ENCODE assay signal across 12 cellular contexts in the genomic region with DNA sequence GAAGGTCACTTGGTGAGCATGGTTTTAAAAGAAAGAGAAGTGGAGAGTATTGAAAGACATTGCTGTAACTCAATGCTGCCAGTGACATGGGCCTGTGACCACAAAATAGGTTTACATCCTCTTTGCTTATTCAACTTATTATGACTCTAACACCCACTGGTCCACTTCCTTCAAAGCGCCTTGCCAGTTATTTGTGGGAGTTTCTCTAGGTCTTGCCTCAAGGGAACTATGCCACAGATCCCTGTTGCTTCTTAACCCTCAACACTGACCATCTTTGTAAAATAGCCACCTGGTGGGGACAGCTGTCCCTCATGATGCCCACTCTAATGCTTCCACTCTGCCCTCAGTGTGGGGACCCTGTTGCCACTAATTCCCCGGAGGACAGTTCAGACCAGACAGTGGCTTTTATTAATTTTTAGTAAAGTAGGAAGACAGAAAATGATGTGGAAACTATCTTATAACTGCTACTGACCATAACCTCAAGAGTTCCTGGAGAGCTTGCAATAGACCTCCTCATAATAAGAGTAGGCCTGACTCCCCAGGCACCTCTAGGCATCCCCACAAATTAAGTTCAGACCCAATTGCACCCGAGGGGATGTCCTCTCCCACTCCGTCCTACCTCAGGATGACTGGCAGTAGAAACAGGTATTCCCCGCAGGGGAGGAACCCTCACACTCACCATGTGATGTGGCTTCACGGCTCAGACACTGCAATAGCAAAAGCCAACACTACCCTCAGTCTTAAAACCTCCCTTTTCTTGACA. TPM values are rescaled to one million over a fixed set of nuclear protein-coding genes. Genes with fewer than 3 reads are reported as not detected.
DNase-seq lines count a peak whose midpoint lies in the region; ATAC-seq and TF ChIP-seq lines count a peak whose summit lies in the region.
"Had no signal": no experiment of that assay in that cellular context is flagged by ENCODE, and none has a peak within 500 bp of the region (broad histone marks: within the 10 kb centered on the region; RNA-seq: fewer than 3 reads in every experiment).

No MANE protein-coding gene starts in this region.

- DNase-seq in Ammon's horn (ENCODE audit: low spot score) (peak; percentile 11), MV-4-11 (lab: John Stamatoyannopoulos, UW) (peak; percentile 98), NCI-H1105 treated with DMSO at 0.1 percent for 48 hours (lab: John Stamatoyannopoulos, UW) (no peak), esophagus squamous epithelium (lab: John Stamatoyannopoulos, UW) (no peak), esophagus muscularis mucosa (ENCODE audit: extremely low spot score) (no peak)
- DNase-seq in activated T-cell treated with anti-CD3 and anti-CD28 coated beads, Interleukin-2, amount 50 U/mL, for 1 hour, result no peak
- DNase-seq: activated naive CD8-positive, alpha-beta T cell treated with anti-CD3 and anti-CD28 coated beads, Interleukin-2, amount 50 U/mL, for 24 hours; T-helper 1 cell had no signal

- no peak for TF ChIP-seq CTCF in esophagus squamous epithelium (IDR thresholded peaks at IDR 0.05)
- no peak for TF ChIP-seq CTCF in esophagus muscularis mucosa (IDR thresholded peaks at IDR 0.05)

- WGBS in esophagus squamous epithelium, 2 donors, result 76 to 86% methylated on average over 6 of the region's 6 CpGs
- whole genome bisulfite sequencing in esophagus muscularis mucosa, result 82% methylated on average over 5 of the region's 6 CpGs

- H3K4me1 ChIP-seq in esophagus squamous epithelium (no peaks in the 10 kb centered on the region), esophagus muscularis mucosa (no peaks in the 10 kb centered on the region)

- intact Hi-C loops in esophagus squamous epithelium (cut with DNase I) (no loop called here), esophagus muscularis mucosa (cut with DNase I) (no loop called here)

- H3K27ac ChIP-seq in esophagus squamous epithelium (no peak overlapping the region), esophagus muscularis mucosa (replicated peaks in 1 of 4) (no peak overlapping the region)

- H3K27me3 ChIP-seq in esophagus squamous epithelium (no peaks in the 10 kb centered on the region), esophagus muscularis mucosa (no peaks in the 10 kb centered on the region)

- H3K36me3 ChIP-seq in esophagus squamous epithelium (no peaks in the 10 kb centered on the region), esophagus muscularis mucosa (no peaks in the 10 kb centered on the region)

- no peak for TF ChIP-seq POLR2A in esophagus squamous epithelium (IDR thresholded peaks at IDR 0.05)
- no peak for TF ChIP-seq POLR2A in esophagus muscularis mucosa (IDR thresholded peaks at IDR 0.05; ENCODE audit: low read depth)

- H3K4me3 ChIP-seq in esophagus squamous epithelium, result no peak overlapping the region
- no peak overlapping the region for H3K4me3 ChIP-seq in esophagus muscularis mucosa

- peak; percentile 96 for ATAC-seq in GM19351 (IDR thresholded peaks at IDR 0.05; ENCODE audit: unreplicated experiment)
- ATAC-seq in HG02943 (IDR thresholded peaks at IDR 0.05; ENCODE audit: low read depth, unreplicated experiment), result peak; percentile 94
- ATAC-seq: activated naive CD8-positive, alpha-beta T cell treated with anti-CD3 and anti-CD28 coated beads, Interleukin-2, amount 50 U/mL, for 24 hours had no signal

- H3K9me3 ChIP-seq in esophagus squamous epithelium (no peaks in the 10 kb centered on the region), esophagus muscularis mucosa (no peaks in the 10 kb centered on the region)

- TF ChIP-seq EP300 in esophagus muscularis mucosa (IDR thresholded peaks at IDR 0.05), result no peak

RNA-seq across cellular contexts. Expression of gene SLC25A52, which starts 31.3 kb away (rescaled TPM):
- not detected for total RNA-seq in esophagus squamous epithelium
- under 1 TPM in 1 of 4 donors, not detected in 3; 0.83 TPM for total RNA-seq in esophagus muscularis mucosa
- total RNA-seq: epithelial cell of proximal tubule, MCF 10A had no signal

Comparison
In these comparisons a context has a peak if more than half of its experiments do, and no peak if none do; other contexts are left out.
1. DNase-seq: peak in Ammon's horn (single experiment) and MV-4-11 (single experiment); none in NCI-H1105 treated with DMSO at 0.1 percent for 48 hours (single experiment), esophagus squamous epithelium (single experiment), esophagus muscularis mucosa (single experiment) and activated T-cell treated with anti-CD3 and anti-CD28 coated beads, Interleukin-2, amount 50 U/mL, for 1 hour (single experiment).